ENCODE assay signal across 8 cellular contexts in the genomic region with DNA sequence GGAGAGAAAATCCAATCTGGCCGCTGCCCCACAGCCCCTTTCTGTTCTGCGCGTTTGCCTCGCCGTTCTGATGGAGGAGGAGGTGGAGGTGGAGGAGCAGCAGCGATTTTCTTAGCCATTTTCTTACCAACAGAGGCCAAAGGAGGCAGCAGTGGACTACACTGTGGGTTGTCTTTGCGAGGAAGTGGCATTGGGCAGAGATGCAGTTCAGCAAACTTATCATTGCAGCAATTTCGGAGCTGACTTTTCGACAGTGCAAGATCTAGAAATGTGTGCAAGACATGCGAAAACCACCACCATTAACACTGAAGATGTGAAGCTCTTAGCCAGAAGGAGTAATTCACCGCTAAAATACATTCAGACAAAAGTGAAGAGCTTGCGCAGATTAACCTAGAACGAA. TPM values are rescaled to one million over a fixed set of nuclear protein-coding genes. Genes with fewer than 3 reads are reported as not detected.
DNase-seq lines count a peak whose midpoint lies in the region; ATAC-seq and TF ChIP-seq lines count a peak whose summit lies in the region.

No MANE protein-coding gene starts in this region.

- peaks cover 39% of the 10 kb centered on the region for H3K4me1 Mint-ChIP-seq in CD4-positive, alpha-beta T cell (ENCODE audit: low read depth)
- peaks cover 28 to 44% (median 43%) of the 10 kb centered on the region in 3 donors for H3K4me1 Mint-ChIP-seq in IgD-negative memory B cell
- H3K4me1 Mint-ChIP-seq in activated CD4-positive, alpha-beta T cell treated with anti-CD3 and anti-CD28 coated beads for 36 hours = peaks cover 30% of the 10 kb centered on the region
- peaks cover 17 to 28% of the 10 kb centered on the region in 2 donors for H3K4me1 Mint-ChIP-seq in natural killer cell

- H3K36me3 Mint-ChIP-seq in CD4-positive, alpha-beta T cell (ENCODE audit: low read depth) = peaks cover 6% of the 10 kb centered on the region
- H3K36me3 Mint-ChIP-seq in IgD-negative memory B cell = peaks cover 3% of the 10 kb centered on the region
- no peaks in the 10 kb centered on the region for H3K36me3 Mint-ChIP-seq in activated CD4-positive, alpha-beta T cell treated with anti-CD3 and anti-CD28 coated beads for 36 hours (ENCODE audit: low read depth)
- H3K36me3 Mint-ChIP-seq in natural killer cell = no peaks in the 10 kb centered on the region

- peak overlapping the region; percentile 90 for H3K27ac ChIP-seq in CD4-positive, alpha-beta T cell (ENCODE audit: low read depth, low read length)

- POLR2A ChIA-PET in CD4-positive, alpha-beta T cell (lab: Charles Lee) = interaction anchor here (0.7 to 2.6 kb wide), 7 partner anchors 11 to 636 kb away, joined by 3 to 14 read pairs (median 7); no protein-coding TSS in a partner anchor
- POLR2A ChIA-PET in activated CD4-positive, alpha-beta T cell treated with anti-CD3 and anti-CD28 coated beads for 36 hours (lab: Charles Lee) = no interaction called here

- no peaks in the 10 kb centered on the region for H3K9me3 Mint-ChIP-seq in CD4-positive, alpha-beta T cell
- peaks cover 0 to 3% (median 0%) of the 10 kb centered on the region in 3 donors for H3K9me3 Mint-ChIP-seq in IgD-negative memory B cell
- H3K9me3 Mint-ChIP-seq in activated CD4-positive, alpha-beta T cell treated with anti-CD3 and anti-CD28 coated beads for 36 hours (ENCODE audit: low read depth) = no peaks in the 10 kb centered on the region
- H3K9me3 Mint-ChIP-seq in natural killer cell = peaks cover 0 to 2% of the 10 kb centered on the region in 2 donors

- ATAC-seq in CD4-positive, alpha-beta T cell (ENCODE audit: poor library complexity) = no peak
- no peak for ATAC-seq in activated CD4-positive, alpha-beta T cell treated with anti-CD3 and anti-CD28 coated beads for 36 hours
- peak in 1 of 3 donors; percentile 19 for ATAC-seq in natural killer cell
- no peak for ATAC-seq in GM18520 (IDR thresholded peaks at IDR 0.05; ENCODE audit: unreplicated experiment)

- intact Hi-C loops in CD4-positive, alpha-beta T cell (cut with DNase I, micrococcal nuclease) = loop anchor here (10.0 kb wide), 2 partner anchors 161 to 1039 kb away; no protein-coding TSS in a partner anchor
- intact Hi-C loops in activated CD4-positive, alpha-beta T cell treated with anti-CD3 and anti-CD28 coated beads for 36 hours (cut with DNase I, micrococcal nuclease) = loop anchor here (2.0 to 10.0 kb wide), 4 partner anchors 48 to 577 kb away; no protein-coding TSS in a partner anchor
- intact Hi-C loops in natural killer cell (cut with micrococcal nuclease) = loop anchor here (5.0 kb wide), 2 partner anchors 473 to 1167 kb away; partner anchors contain the start of gene TMEM106B

- H3K9me3 ChIP-seq in CD4-positive, alpha-beta T cell (ENCODE audit: control insufficient read depth, low read length) = no peaks in the 10 kb centered on the region
- no peaks in the 10 kb centered on the region for H3K9me3 ChIP-seq in endocrine pancreas (ENCODE audit: control insufficient read depth, low read length)

- no peaks in the 10 kb centered on the region for H3K27me3 ChIP-seq in CD4-positive, alpha-beta T cell (ENCODE audit: control insufficient read depth, insufficient read depth, low read length)
- H3K27me3 ChIP-seq in endocrine pancreas (ENCODE audit: control insufficient read depth, insufficient read depth, low read length) = no peaks in the 10 kb centered on the region

- H3K4me1 ChIP-seq in endocrine pancreas (ENCODE audit: control insufficient read depth, insufficient read depth, low read length) = peaks cover 3% of the 10 kb centered on the region

- H3K27ac Mint-ChIP-seq in CD4-positive, alpha-beta T cell = peak overlapping the region; percentile 89
- H3K27ac Mint-ChIP-seq in IgD-negative memory B cell (peak overlapping the region; percentile 96 to 99 (median 98)), natural killer cell (peak overlapping the region; percentile 96 to 99)
- peak overlapping the region; percentile 83 for H3K27ac Mint-ChIP-seq in activated CD4-positive, alpha-beta T cell treated with anti-CD3 and anti-CD28 coated beads for 36 hours

- peak; percentile 29 for TF ChIP-seq CTCF in CD4-positive, alpha-beta T cell (IDR thresholded peaks at IDR 0.05)
- peak; percentile 47 for TF ChIP-seq CTCF in natural killer cell (IDR thresholded peaks at IDR 0.05)

- no peak overlapping the region for H3K9ac ChIP-seq in endocrine pancreas (ENCODE audit: control insufficient read depth, insufficient read depth, low read length)

- H3K4me3 Mint-ChIP-seq in CD4-positive, alpha-beta T cell = peak overlapping the region; percentile 96
- H3K4me3 Mint-ChIP-seq in IgD-negative memory B cell = peak overlapping the region; percentile 77 to 99 (median 93)
- H3K4me3 Mint-ChIP-seq in activated CD4-positive, alpha-beta T cell treated with anti-CD3 and anti-CD28 coated beads for 36 hours = peak overlapping the region; percentile 52
- peak overlapping the region; percentile 90 for H3K4me3 Mint-ChIP-seq in natural killer cell

- CTCF ChIA-PET in CD4-positive, alpha-beta T cell (lab: Charles Lee) = interaction anchor here (0.9 to 2.6 kb wide), 9 partner anchors 10 to 475 kb away, joined by 3 to 28 read pairs (median 5); partner anchors contain the start of gene TMEM106B
- CTCF ChIA-PET in activated CD4-positive, alpha-beta T cell treated with anti-CD3 and anti-CD28 coated beads for 36 hours (lab: Charles Lee) = interaction anchor here (0.7 to 2.5 kb wide), 6 partner anchors 10 to 281 kb away, joined by 3 to 13 read pairs (median 4); no protein-coding TSS in a partner anchor

- peak overlapping the region; percentile 71 for H3K4me3 ChIP-seq in endocrine pancreas (ENCODE audit: control insufficient read depth, insufficient read depth, low read length)

- H3K27me3 Mint-ChIP-seq in CD4-positive, alpha-beta T cell = no peaks in the 10 kb centered on the region
- H3K27me3 Mint-ChIP-seq in IgD-negative memory B cell (peaks cover 3% of the 10 kb centered on the region), natural killer cell (ENCODE audit: low read depth in 2 of 2) (no peaks in the 10 kb centered on the region)
- H3K27me3 Mint-ChIP-seq in activated CD4-positive, alpha-beta T cell treated with anti-CD3 and anti-CD28 coated beads for 36 hours = no peaks in the 10 kb centered on the region

- H3K36me3 ChIP-seq in endocrine pancreas (ENCODE audit: control insufficient read depth, insufficient read depth, low read length) = no peaks in the 10 kb centered on the region

- DNase-seq in CD4-positive, alpha-beta T cell = peak in 8 of 10 experiments; percentile 5 to 41 (median 22)
- peak; percentile 39 for DNase-seq in activated CD4-positive, alpha-beta T cell treated with anti-CD3 and anti-CD28 coated beads for 36 hours
- DNase-seq in natural killer cell = peak; percentile 25
- DNase-seq in NCI-H187 (lab: John Stamatoyannopoulos, UW) = no peak
- no peak for DNase-seq in dedifferentiated amniotic fluid mesenchymal stem cell (ENCODE audit: extremely low spot score)

RNA-seq across cellular contexts. Expression of gene ARL4A, which starts 1.9 kb away (rescaled TPM):
- total RNA-seq in CD4-positive, alpha-beta T cell = 10 to 100 TPM; 72.5 to 75.9 TPM
- 114 TPM for polyA plus RNA-seq in IgD-negative memory B cell
- total RNA-seq in activated CD4-positive, alpha-beta T cell treated with anti-CD3 and anti-CD28 coated beads for 36 hours = 10 to 100 TPM in 1 of 2 experiments, 1 to 10 TPM in 1; 7.5 to 10.4 TPM
- 10 to 100 TPM; 54.7 to 81.4 (median 55.5) TPM for total RNA-seq in natural killer cell

Comparison
In these comparisons a context has a peak if more than half of its experiments do, and no peak if none do; other contexts are left out.
1. DNase-seq: peak in CD4-positive, alpha-beta T cell (8 of 10), activated CD4-positive, alpha-beta T cell treated with anti-CD3 and anti-CD28 coated beads for 36 hours (single experiment) and natural killer cell (single experiment); none in NCI-H187 (0 of 2) and dedifferentiated amniotic fluid mesenchymal stem cell (single experiment).
2. RNA of gene ARL4A, which starts 1.9 kb away (total RNA-seq): 72.5 to 75.9 TPM in CD4-positive, alpha-beta T cell and 54.7 to 81.4 TPM in natural killer cell; 7.5 to 10.4 TPM in activated CD4-positive, alpha-beta T cell treated with anti-CD3 and anti-CD28 coated beads for 36 hours; every median in the first group is over 4 times any median in the second.
3. Peak in every context shown above with its lines, with median percentiles within 50 percentile points of each other: H3K27ac Mint-ChIP-seq and H3K4me3 Mint-ChIP-seq.